Comparison of ENCODE assay signal across 2 cellular contexts in genomic region chr11:19281555-19281954, GRCh38.
TF ChIP-seq lines count a peak whose summit lies in the region.

No MANE protein-coding gene starts in this region.

TF ChIP-seq in A549, 52 proteins besides CTCF, POLR2A, EP300 and RAD21 (continued from another document):
- TF ChIP-seq MAFK (IDR thresholded peaks at IDR 0.05; ENCODE audit: partially characterized antibody) (peak; percentile 67), FOSB (CRISPR knock-in tag; IDR thresholded peaks at IDR 0.05) (no peak), MAZ (IDR thresholded peaks at IDR 0.05; ENCODE audit: borderline replicate concordance, low read depth, low read length) (no peak), CBX2 (IDR thresholded peaks at IDR 0.05; ENCODE audit: borderline replicate concordance, low read depth) (no peak), HOXB13 (CRISPR knock-in tag; IDR thresholded peaks at IDR 0.05; ENCODE audit: low read depth) (no peak), CEBPB (IDR thresholded peaks at IDR 0.05) (no peak)

TF ChIP-seq in H1, 55 proteins besides CTCF, POLR2A, EP300 and RAD21:
- no peak for TF ChIP-seq BRCA1 (IDR thresholded peaks at IDR 0.05; ENCODE audit: low read depth, low read length)
- no peak for TF ChIP-seq EZH2 (IDR thresholded peaks at IDR 0.05; ENCODE audit: low read depth, low read length, severe bottlenecking)
- TF ChIP-seq USF2 (IDR thresholded peaks at IDR 0.05; ENCODE audit: low read length): no peak
- no peak for TF ChIP-seq YY1 (IDR thresholded peaks at IDR 0.05; ENCODE audit: low read depth, low read length)
- no peak for TF ChIP-seq NANOG (IDR thresholded peaks at IDR 0.05; ENCODE audit: insufficient read depth, low read depth, low read length, poor library complexity, severe bottlenecking)
- no peak for TF ChIP-seq ZNF274 (IDR thresholded peaks at IDR 0.05; ENCODE audit: borderline replicate concordance, extremely low read depth, low read length)
- no peak for TF ChIP-seq TEAD4 (IDR thresholded peaks at IDR 0.05; ENCODE audit: low read depth, low read length)
- TF ChIP-seq BACH1 (IDR thresholded peaks at IDR 0.05; ENCODE audit: low read length): no peak
- TF ChIP-seq CEBPB (IDR thresholded peaks at IDR 0.05; ENCODE audit: low read depth, low read length): no peak
- TF ChIP-seq SP2 (IDR thresholded peaks at IDR 0.05; ENCODE audit: low read length): no peak
- no peak for TF ChIP-seq PHF8 (conservative IDR thresholded peaks at IDR 0.05; ENCODE audit: low read depth, low read length)
- no peak for TF ChIP-seq SP1 (IDR thresholded peaks at IDR 0.05; ENCODE audit: low read depth, low read length)
- TF ChIP-seq CHD2 (IDR thresholded peaks at IDR 0.05; ENCODE audit: low read length): no peak
- TF ChIP-seq EGR1 (IDR thresholded peaks at IDR 0.05; ENCODE audit: borderline replicate concordance, low read depth, low read length): no peak
